ENCODE assay signal across 21 cellular contexts in genomic region chr17:6573982-6574688, GRCh38.
"Had no signal": no experiment of that assay in that cellular context is flagged by ENCODE, and none has a peak within 500 bp of the region (broad histone marks: within the 10 kb centered on the region; RNA-seq: fewer than 3 reads in every experiment).

No MANE protein-coding gene starts in this region.

- FAIRE-seq: islet of Langerhans, pancreas, small intestine had no signal

- H3K36me3 ChIP-seq: neural progenitor cell, pancreas, uterus had no signal

- H3K27me3 ChIP-seq: dorsolateral prefrontal cortex, hepatocyte, neural progenitor cell, pancreas, uterus had no signal

- H3K9me3 ChIP-seq: mucosa of descending colon, pancreas, uterus had no signal

- H3K9ac ChIP-seq: neural progenitor cell had no signal

- H3K9me3 Mint-ChIP-seq: activated B cell treated with CpG ODN at 0.5 μM for 24 hours; activated CD4-positive, alpha-beta memory T cell treated with anti-CD3 and anti-CD28 coated beads, Interleukin-2, amount 10 ng/mL, durations not matched to agents 7 days and 5 days; activated naive CD8-positive, alpha-beta T cell treated with anti-CD3 and anti-CD28 coated beads for 36 hours; activated T-helper 17 cell treated with anti-CD3 and anti-CD28 coated beads, Interleukin-2, amount 50 U/mL, for 72 hours; naive B cell; neural progenitor cell; stimulated activated effector memory CD8-positive, alpha-beta T cell treated with anti-CD3 and anti-CD28 coated beads, Interleukin-12 subunit alpha, Interleukin-12 subunit beta, amount 100 ng/mL, for 72 hours; T-helper 2 cell treated with Interferon-gamma antibody and Interleukin-4, amounts not matched to agents 5 μg/mL and 100 μg/mL, for 36 hours had no signal

- H3K4me2 ChIP-seq: hepatocyte, neural progenitor cell had no signal

- H3K4me1 ChIP-seq: pancreas, uterus had no signal

- ATAC-seq: mucosa of descending colon had no signal

- DNase-seq: activated B cell treated with CpG ODN at 0.5 μM for 24 hours; activated CD4-positive, alpha-beta memory T cell treated with anti-CD3 and anti-CD28 coated beads, Interleukin-2, amount 10 ng/mL, durations not matched to agents 7 days and 5 days; activated CD4-positive, alpha-beta T cell treated with anti-CD3 and anti-CD28 coated beads for 4 hours; activated CD8-positive, alpha-beta memory T cell treated with anti-CD3 and anti-CD28 coated beads, Interleukin-2, amount 10 ng/mL, durations not matched to agents 7 days and 5 days; activated naive CD4-positive, alpha-beta T cell; activated naive CD8-positive, alpha-beta T cell treated with anti-CD3 and anti-CD28 coated beads for 36 hours; amniotic stem cell; mucosa of descending colon; naive B cell; small intestine; stimulated activated CD4-positive, alpha-beta T cell treated with anti-CD3 and anti-CD28 coated beads, Interleukin-4, amount 100 ng/mL, for 24 hours; uterus had no signal

- H3K4me3 Mint-ChIP-seq: activated CD4-positive, alpha-beta memory T cell treated with anti-CD3 and anti-CD28 coated beads, Interleukin-2, amount 10 ng/mL, durations not matched to agents 7 days and 5 days; activated CD8-positive, alpha-beta memory T cell treated with anti-CD3 and anti-CD28 coated beads, Interleukin-2, amount 10 ng/mL, durations not matched to agents 7 days and 5 days; activated naive CD8-positive, alpha-beta T cell treated with anti-CD3 and anti-CD28 coated beads for 36 hours; neural progenitor cell had no signal

- H2AFZ ChIP-seq: hepatocyte, neural progenitor cell had no signal

- H3K27ac Mint-ChIP-seq: activated CD4-positive, alpha-beta memory T cell treated with anti-CD3 and anti-CD28 coated beads, Interleukin-2, amount 10 ng/mL, durations not matched to agents 7 days and 5 days; activated CD8-positive, alpha-beta memory T cell treated with anti-CD3 and anti-CD28 coated beads, Interleukin-2, amount 10 ng/mL, durations not matched to agents 7 days and 5 days; activated naive CD8-positive, alpha-beta T cell treated with anti-CD3 and anti-CD28 coated beads for 36 hours; T-helper 2 cell treated with Interferon-gamma antibody and Interleukin-4, amounts not matched to agents 5 μg/mL and 100 μg/mL, for 36 hours had no signal

- H3K27me3 Mint-ChIP-seq: activated B cell treated with CpG ODN at 0.5 μM for 24 hours; activated CD4-positive, alpha-beta memory T cell treated with anti-CD3 and anti-CD28 coated beads, Interleukin-2, amount 10 ng/mL, durations not matched to agents 7 days and 5 days; activated CD8-positive, alpha-beta memory T cell treated with anti-CD3 and anti-CD28 coated beads, Interleukin-2, amount 10 ng/mL, durations not matched to agents 7 days and 5 days; activated naive CD8-positive, alpha-beta T cell treated with anti-CD3 and anti-CD28 coated beads for 36 hours; activated T-helper 17 cell treated with anti-CD3 and anti-CD28 coated beads, Interleukin-2, amount 50 U/mL, for 72 hours; naive B cell had no signal

- H3K27ac ChIP-seq: hepatocyte, neural progenitor cell, pancreas, uterus had no signal

- H3K79me2 ChIP-seq: hepatocyte had no signal

- H3K4me3 ChIP-seq: dorsolateral prefrontal cortex, hepatocyte, lung, mucosa of descending colon, neural progenitor cell, pancreas, uterus had no signal
